Comparison of ENCODE assay signal across 8 cellular contexts in genomic region chr1:231584117-231584516, GRCh38. TPM values are rescaled to one million over a fixed set of nuclear protein-coding genes. Genes with fewer than 3 reads are reported as not detected.
A peak's percentile ranks its signal among the peaks of the same experiment; 100 is the strongest.
DNase-seq lines count a peak whose midpoint lies in the region; ATAC-seq lines count a peak whose summit lies in the region.

No MANE protein-coding gene starts in this region.

- DNase-seq in Ammon's horn (ENCODE audit: low spot score) (peak; percentile 35), HCEC 1CT (peak; percentile 74), RPMI8226 (peak; percentile 17), glomerular endothelial cell (ENCODE audit: extremely low read depth, low read depth, low spot score) (peak; percentile 66)
- DNase-seq in activated effector memory CD4-positive, alpha-beta T cell treated with Interleukin-2 at 50 U/mL for 16 hours: no peak
- no peak for DNase-seq in activated CD4-positive, alpha-beta T cell treated with anti-CD3 and anti-CD28 coated beads for 4 hours
- DNase-seq in activated naive CD4-positive, alpha-beta T cell (lab: John Stamatoyannopoulos, UW): no peak

- ATAC-seq in HG03342 (IDR thresholded peaks at IDR 0.05; ENCODE audit: unreplicated experiment): no peak

RNA-seq across cellular contexts. Expression of gene DISC1, which starts 42.5 kb away (rescaled TPM):
- 22.1 and 36.7 TPM in 2 replicates for total RNA-seq in glomerular endothelial cell

RNA-seq across cellular contexts. Expression of gene TSNAX, which starts 55.6 kb away (rescaled TPM):
- total RNA-seq in glomerular endothelial cell: 22.5 and 24.5 TPM in 2 replicates

Comparison
In these comparisons a context has a peak if more than half of its experiments do, and no peak if none do; other contexts are left out.
1. DNase-seq: peak in Ammon's horn (single experiment), HCEC 1CT (single experiment), RPMI8226 (single experiment) and glomerular endothelial cell (single experiment); none in activated effector memory CD4-positive, alpha-beta T cell treated with Interleukin-2 at 50 U/mL for 16 hours (single experiment), activated CD4-positive, alpha-beta T cell treated with anti-CD3 and anti-CD28 coated beads for 4 hours (0 of 2) and activated naive CD4-positive, alpha-beta T cell (0 of 4).